8 cellular contexts compared by ENCODE assay signal in the genomic region with DNA sequence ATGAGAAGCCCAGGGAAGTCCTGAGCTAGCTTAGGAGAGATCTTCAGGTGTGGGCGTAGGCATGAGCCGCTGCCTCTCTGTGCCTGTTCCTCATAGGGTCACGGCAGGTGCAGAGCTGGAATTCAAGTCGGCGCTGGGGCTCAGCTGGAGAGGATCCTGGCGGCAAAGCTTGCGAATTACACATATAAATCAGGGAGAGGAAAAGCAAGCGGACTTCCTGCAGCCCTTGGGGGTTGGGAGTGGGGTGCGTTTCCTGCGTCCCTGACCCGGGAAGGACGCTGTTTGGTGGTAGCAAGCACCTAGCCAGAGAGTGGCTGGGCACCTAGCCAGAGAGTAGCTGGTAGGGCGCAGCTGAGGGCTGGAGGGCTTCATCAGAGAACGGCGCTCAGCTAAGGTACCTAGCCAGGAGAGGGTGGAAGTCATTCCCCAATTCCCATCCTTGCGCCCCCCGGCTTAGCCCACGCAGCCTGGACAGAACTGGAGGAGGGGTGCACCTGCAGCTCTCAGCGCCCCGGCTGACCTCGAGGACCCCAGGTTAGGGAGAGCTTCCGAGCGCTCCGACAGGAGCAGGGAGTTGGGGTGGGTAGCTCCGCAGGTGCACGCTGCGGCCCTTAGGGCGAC. TPM values are rescaled to one million over a fixed set of nuclear protein-coding genes. Genes with fewer than 3 reads are reported as not detected.
DNase-seq lines count a peak whose midpoint lies in the region; ATAC-seq and TF ChIP-seq lines count a peak whose summit lies in the region.

No MANE protein-coding gene starts in this region.

- H3K4me1 Mint-ChIP-seq in CD4-positive, CD25-positive, alpha-beta regulatory T cell = peaks cover 0 to 23% (median 16%) of the 10 kb centered on the region in 4 donors

- H3K27me3 Mint-ChIP-seq in CD4-positive, CD25-positive, alpha-beta regulatory T cell = peaks cover 59% of the 10 kb centered on the region

- H3K27ac ChIP-seq in CD4-positive, CD25-positive, alpha-beta regulatory T cell (ENCODE audit: insufficient read depth, low read length, poor library complexity, severe bottlenecking) = no peak overlapping the region
- H3K27ac ChIP-seq in ectodermal cell (ENCODE audit: insufficient read depth, low read depth, low read length, poor library complexity, severe bottlenecking) = no peak overlapping the region
- H3K27ac ChIP-seq in liver (ENCODE audit: low read depth in 1 of 2, low read length in 2 of 2) = peak overlapping the region; percentile 42 to 43

- ATAC-seq in CD4-positive, CD25-positive, alpha-beta regulatory T cell (ENCODE audit: low read depth in 2 of 2) = no peak
- ATAC-seq in GM21717 (IDR thresholded peaks at IDR 0.05; ENCODE audit: unreplicated experiment) = peak; percentile 4

- H3K36me3 Mint-ChIP-seq in CD4-positive, CD25-positive, alpha-beta regulatory T cell = no peaks in the 10 kb centered on the region

- H3K9ac ChIP-seq in liver (ENCODE audit: low read depth in 1 of 2, low read length in 2 of 2) = no peak overlapping the region

- TF ChIP-seq RAD21 in liver (IDR thresholded peaks at IDR 0.05) = peak in 1 of 2 donors; percentile 63

- WGBS in ectodermal cell, 2 experiments = 3% methylated on average over 28 of the region's 28 CpGs
- WGBS in liver = 2% methylated on average over 28 of the region's 28 CpGs

- H3K27ac Mint-ChIP-seq in CD4-positive, CD25-positive, alpha-beta regulatory T cell = no peak overlapping the region

- peak; percentile 13 to 40 (median 17) for DNase-seq in CD4-positive, CD25-positive, alpha-beta regulatory T cell
- DNase-seq in NCI-H128 (lab: John Stamatoyannopoulos, UW; ENCODE audit: unreplicated experiment) (peak; percentile 74), T-helper 2 cell (peak in 3 of 5 experiments; percentile 7 to 16 (median 12)), SKM-1 (lab: John Stamatoyannopoulos, UW; ENCODE audit: unreplicated experiment) (no peak)
- peak; percentile 6 for DNase-seq in stimulated activated naive CD4-positive, alpha-beta T cell treated with Interleukin-2 at 50 U/mL for 16 hours (lab: John Stamatoyannopoulos, UW)

- peaks cover 0 to 4% (median 0%) of the 10 kb centered on the region in 7 donors for H3K9me3 Mint-ChIP-seq in CD4-positive, CD25-positive, alpha-beta regulatory T cell

- peaks cover 25% of the 10 kb centered on the region for H3K27me3 ChIP-seq in CD4-positive, CD25-positive, alpha-beta regulatory T cell (ENCODE audit: control insufficient read depth, insufficient read depth, low read length)
- H3K27me3 ChIP-seq in ectodermal cell (ENCODE audit: control insufficient read depth, insufficient read depth, low read length, poor library complexity, severe bottlenecking) (peaks cover 30% of the 10 kb centered on the region), liver (ENCODE audit: control insufficient read depth in 4 of 4, insufficient read depth in 4 of 4, low read length in 3 of 4) (peaks cover 0 to 6% (median 0%) of the 10 kb centered on the region in 4 donors)

- peak; percentile 30 for TF ChIP-seq CTCF in liver (IDR thresholded peaks at IDR 0.05; ENCODE audit: low read depth, low read length, missing input control)

- H3K4me1 ChIP-seq in CD4-positive, CD25-positive, alpha-beta regulatory T cell (ENCODE audit: control insufficient read depth, insufficient read depth, low read length, poor library complexity, severe bottlenecking) = peaks cover 18% of the 10 kb centered on the region
- H3K4me1 ChIP-seq in ectodermal cell (ENCODE audit: control insufficient read depth, insufficient read depth, low read length) = peaks cover 8% of the 10 kb centered on the region
- H3K4me1 ChIP-seq in liver (ENCODE audit: control insufficient read depth in 4 of 4, insufficient read depth in 4 of 4, low read length in 3 of 4) = peaks cover 7 to 20% (median 17%) of the 10 kb centered on the region in 4 donors

- H3K4me3 ChIP-seq in CD4-positive, CD25-positive, alpha-beta regulatory T cell (ENCODE audit: low read depth, low read length) = peak overlapping the region; percentile 26
- H3K4me3 ChIP-seq in ectodermal cell (ENCODE audit: insufficient read depth, low read depth, low read length) = peak overlapping the region; percentile 31
- peak overlapping the region; percentile 63 to 71 (median 67) for H3K4me3 ChIP-seq in liver (ENCODE audit: low read depth in 1 of 3, low read length in 3 of 3)

- H3K9me3 ChIP-seq in CD4-positive, CD25-positive, alpha-beta regulatory T cell (ENCODE audit: control insufficient read depth in 2 of 2, low read length in 2 of 2) = no peaks in the 10 kb centered on the region
- H3K9me3 ChIP-seq in ectodermal cell (ENCODE audit: control insufficient read depth, low read length) (no peaks in the 10 kb centered on the region), liver (ENCODE audit: control insufficient read depth in 4 of 4, low read length in 3 of 4) (no peaks in the 10 kb centered on the region)

- no peaks in the 10 kb centered on the region for H3K36me3 ChIP-seq in CD4-positive, CD25-positive, alpha-beta regulatory T cell (ENCODE audit: control insufficient read depth, insufficient read depth, low read length)
- H3K36me3 ChIP-seq in ectodermal cell (ENCODE audit: control insufficient read depth, insufficient read depth, low read length) = no peaks in the 10 kb centered on the region
- no peaks in the 10 kb centered on the region for H3K36me3 ChIP-seq in liver (ENCODE audit: control insufficient read depth in 4 of 4, insufficient read depth in 3 of 4, low read depth in 1 of 4, low read length in 3 of 4)

- H3K4me3 Mint-ChIP-seq in CD4-positive, CD25-positive, alpha-beta regulatory T cell = peak overlapping the region; percentile 53 to 85 (median 82)

TF ChIP-seq in liver, 16 proteins besides CTCF, POLR2A, EP300 and RAD21:
- TF ChIP-seq RXRA (IDR thresholded peaks at IDR 0.05) = peak in 1 of 2 donors; percentile 13
- no peak for TF ChIP-seq GABPA (IDR thresholded peaks at IDR 0.05 in 1 of 2, conservative IDR thresholded peaks at IDR 0.05 in 1 of 2)
- TF ChIP-seq SP1 (IDR thresholded peaks at IDR 0.05) = peak; percentile 29

RNA-seq across cellular contexts. Expression of gene EFR3B, which starts 0.5 kb away (rescaled TPM):
- 0.10 TPM for total RNA-seq in CD4-positive, CD25-positive, alpha-beta regulatory T cell
- polyA plus RNA-seq in CD4-positive, CD25-positive, alpha-beta regulatory T cell = under 1 TPM in 3 of 4 donors, not detected in 1; 0.05 to 0.15 (median 0.06) TPM
- polyA plus RNA-seq in ectodermal cell (2013, experiment 1 of 4) = 20.1 TPM
- 22.9 TPM for polyA plus RNA-seq in ectodermal cell (2013, experiment 2 of 4)
- 15.2 TPM for polyA plus RNA-seq in ectodermal cell (2013, experiment 3 of 4)
- 16.9 TPM for polyA plus RNA-seq in ectodermal cell (2013, experiment 4 of 4)
- total RNA-seq in liver = under 1 TPM; 0.33 TPM
- polyA plus RNA-seq in liver = under 1 TPM; 0.05 to 0.14 TPM

Comparison
In these comparisons a context has a peak if more than half of its experiments do, and no peak if none do; other contexts are left out.
1. H3K27ac ChIP-seq: peak in liver (2 of 2); none in CD4-positive, CD25-positive, alpha-beta regulatory T cell (single experiment) and ectodermal cell (single experiment).
2. Peak in every context shown above with its lines, with median percentiles within 50 percentile points of each other: H3K4me3 ChIP-seq.